35 cellular contexts compared by ENCODE assay signal in genomic region chr15:88016373-88016772, GRCh38.
"Had no signal": no experiment of that assay in that cellular context is flagged by ENCODE, and none has a peak within 500 bp of the region (broad histone marks: within the 10 kb centered on the region; RNA-seq: fewer than 3 reads in every experiment).

No MANE protein-coding gene starts in this region.

- H3K9me3 ChIP-seq: adrenal gland, body of pancreas, Peyer's patch, SJSA1, SK-N-SH had no signal

- H3K9ac ChIP-seq: SK-N-SH had no signal

- H3K27ac ChIP-seq: adrenal gland, body of pancreas, Peyer's patch, SJSA1 had no signal

- H3K4me3 ChIP-seq: adrenal gland, body of pancreas, Peyer's patch, SJSA1 had no signal

- H3K4me1 Mint-ChIP-seq: activated CD4-positive, alpha-beta T cell treated with anti-CD3 and anti-CD28 coated beads for 36 hours had no signal

- H3K36me3 ChIP-seq: adrenal gland, Peyer's patch, SJSA1 had no signal

- H3K27ac Mint-ChIP-seq: activated CD4-positive, alpha-beta memory T cell treated with anti-CD3 and anti-CD28 coated beads for 36 hours; activated CD4-positive, alpha-beta T cell treated with anti-CD3 and anti-CD28 coated beads for 36 hours; activated naive CD4-positive, alpha-beta T cell treated with anti-CD3 and anti-CD28 coated beads for 36 hours; activated naive CD4-positive, alpha-beta T cell treated with anti-CD3 and anti-CD28 coated beads, Interleukin-2, amount 50 U/mL, for 72 hours; activated T-helper 1 cell treated with anti-CD3 and anti-CD28 coated beads, Interleukin-12 subunit alpha, Interleukin-12 subunit beta, Interleukin-2, Interleukin-4 antibody, amounts not matched to agents 30 ng/mL and 10 ng/mL and 1 ng/mL, durations not matched to agents 14 hours and 24 hours and 36 hours; T-helper 1 cell treated with Interleukin-12 subunit alpha and Interleukin-12 subunit beta and Interleukin-4 antibody, amounts not matched to agents 30 μg/mL and 1 μg/mL, for 36 hours; T-helper 2 cell treated with Interferon-gamma antibody and Interleukin-4, amounts not matched to agents 5 μg/mL and 100 μg/mL, for 36 hours had no signal

- H3K27me3 ChIP-seq: adrenal gland, body of pancreas, Peyer's patch, SJSA1 had no signal

- ATAC-seq: activated CD4-positive, alpha-beta T cell treated with anti-CD3 and anti-CD28 coated beads for 36 hours; activated CD4-positive, CD25-positive, alpha-beta regulatory T cell treated with anti-CD3 and anti-CD28 coated beads, Interleukin-2, amount 50 U/mL, for 24 hours; activated naive CD4-positive, alpha-beta T cell treated with anti-CD3 and anti-CD28 coated beads, Interleukin-2, amount 50 U/mL, for 72 hours; activated T-cell treated with anti-CD3 and anti-CD28 coated beads, Interleukin-2, amount 50 U/mL, for 4 hours; body of pancreas; PC-3 had no signal

- DNase-seq: activated CD4-positive, alpha-beta memory T cell treated with anti-CD3 and anti-CD28 coated beads for 36 hours; activated CD4-positive, alpha-beta T cell treated with anti-CD3 and anti-CD28 coated beads for 36 hours; activated CD4-positive, alpha-beta T cell treated with anti-CD3 and anti-CD28 coated beads, Interleukin-2, amount 50 U/mL, for 1 hour; activated CD8-positive, alpha-beta memory T cell treated with anti-CD3 and anti-CD28 coated beads, Interleukin-2, amount 50 U/mL, for 4 hours; activated gamma-delta T cell treated with Interleukin-2 at 50 U/mL for 16 hours; activated naive CD4-positive, alpha-beta T cell treated with anti-CD3 and anti-CD28 coated beads for 36 hours; activated T-cell treated with anti-CD3 and anti-CD28 coated beads for 4 hours; activated T-cell treated with anti-CD3 and anti-CD28 coated beads, Interleukin-2, amount 50 U/mL, for 4 hours; adrenal gland; body of pancreas; caudate nucleus; cerebellar nuclear complex; MM.1S; MV-4-11; NCI-H1092; NCI-H1436 treated with DMSO at 0.1 percent for 48 hours; NCI-H187; NCI-H2029 treated with DMSO at 0.1 percent for 48 hours; NCI-H2107; NCI-H2171; NCI-H510A; NCI-H526; NCI-H748 treated with DMSO at 0.1 percent for 48 hours; NK-92 treated with Interleukin-12 subunit alpha and Interleukin-12 subunit beta, amount 100 ng/mL, for 24 hours; PC-3; Peyer's patch; RPMI8226; SHP77 treated with DMSO at 0.1 percent for 48 hours; SK-N-SH had no signal

- H3K4me1 ChIP-seq: adrenal gland, body of pancreas, Peyer's patch, SJSA1 had no signal

- H3K36me3 Mint-ChIP-seq: activated CD4-positive, alpha-beta memory T cell treated with anti-CD3 and anti-CD28 coated beads for 36 hours; activated naive CD4-positive, alpha-beta T cell treated with anti-CD3 and anti-CD28 coated beads, Interleukin-2, amount 50 U/mL, for 72 hours had no signal

- H3K9me3 Mint-ChIP-seq: activated CD4-positive, alpha-beta memory T cell treated with anti-CD3 and anti-CD28 coated beads for 36 hours; activated naive CD4-positive, alpha-beta T cell treated with anti-CD3 and anti-CD28 coated beads for 36 hours; activated naive CD4-positive, alpha-beta T cell treated with anti-CD3 and anti-CD28 coated beads, Interleukin-2, amount 50 U/mL, for 72 hours; activated T-cell treated with anti-CD3 and anti-CD28 coated beads, Interleukin-2, amount 50 U/mL, for 4 hours; activated T-helper 1 cell treated with anti-CD3 and anti-CD28 coated beads, Interleukin-12 subunit alpha, Interleukin-12 subunit beta, Interleukin-2, Interleukin-4 antibody, amounts not matched to agents 30 ng/mL and 10 ng/mL and 1 ng/mL, durations not matched to agents 14 hours and 24 hours and 36 hours; T-helper 1 cell treated with Interleukin-12 subunit alpha and Interleukin-12 subunit beta and Interleukin-4 antibody, amounts not matched to agents 30 μg/mL and 1 μg/mL, for 36 hours; T-helper 2 cell treated with Interferon-gamma antibody and Interleukin-4, amounts not matched to agents 5 μg/mL and 100 μg/mL, for 36 hours had no signal

- H3K4me3 Mint-ChIP-seq: activated CD4-positive, alpha-beta memory T cell treated with anti-CD3 and anti-CD28 coated beads for 36 hours; activated CD4-positive, alpha-beta T cell treated with anti-CD3 and anti-CD28 coated beads for 36 hours; activated naive CD4-positive, alpha-beta T cell treated with anti-CD3 and anti-CD28 coated beads for 36 hours; activated T-cell treated with anti-CD3 and anti-CD28 coated beads, Interleukin-2, amount 50 U/mL, for 4 hours; activated T-helper 1 cell treated with anti-CD3 and anti-CD28 coated beads, Interleukin-12 subunit alpha, Interleukin-12 subunit beta, Interleukin-2, Interleukin-4 antibody, amounts not matched to agents 30 ng/mL and 10 ng/mL and 1 ng/mL, durations not matched to agents 14 hours and 24 hours and 36 hours; T-helper 1 cell treated with Interleukin-12 subunit alpha and Interleukin-12 subunit beta and Interleukin-4 antibody, amounts not matched to agents 30 μg/mL and 1 μg/mL, for 36 hours; T-helper 2 cell treated with Interferon-gamma antibody and Interleukin-4, amounts not matched to agents 5 μg/mL and 100 μg/mL, for 36 hours had no signal

- H3K27me3 Mint-ChIP-seq: activated CD4-positive, alpha-beta memory T cell treated with anti-CD3 and anti-CD28 coated beads for 36 hours; activated CD4-positive, alpha-beta T cell treated with anti-CD3 and anti-CD28 coated beads for 36 hours had no signal

- H3K4me2 ChIP-seq: SK-N-SH had no signal
